In the genomic region with DNA sequence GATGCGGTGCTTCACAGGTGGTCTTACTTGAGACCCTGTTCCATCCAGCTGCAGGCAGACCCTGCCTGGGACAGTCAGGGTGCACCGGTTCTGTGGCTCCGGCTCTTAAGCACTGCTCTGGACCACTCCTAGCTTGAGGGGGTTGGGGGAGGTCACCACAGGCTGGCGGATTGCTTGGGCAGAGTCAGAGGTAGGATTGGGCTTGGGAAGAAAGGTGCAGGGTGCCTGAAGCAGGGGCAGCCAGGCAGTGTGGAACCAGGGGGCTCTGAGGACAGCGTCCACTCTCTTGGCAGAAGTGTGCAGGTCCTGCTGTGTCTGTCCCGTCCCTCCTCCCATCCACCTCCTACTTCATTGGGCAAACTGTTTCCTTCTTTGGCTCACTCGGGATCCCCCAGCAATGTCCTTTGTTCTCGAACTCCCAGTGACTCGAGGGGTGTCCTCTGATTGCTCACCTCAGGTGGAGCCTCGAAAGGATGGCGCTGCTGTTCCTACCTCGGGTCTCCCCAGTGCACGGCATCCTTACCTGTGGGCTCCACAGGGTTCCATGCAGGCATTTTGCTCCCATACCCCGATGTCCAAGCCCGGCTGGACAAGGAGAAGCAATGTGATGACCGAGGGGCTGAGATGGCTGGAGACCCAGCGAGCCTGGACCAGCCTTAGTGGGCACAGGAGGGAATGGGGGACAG, we compare ENCODE assay signal across 9 cellular contexts. TPM values are rescaled to one million over a fixed set of nuclear protein-coding genes. Genes with fewer than 3 reads are reported as not detected.
A peak's percentile ranks its signal among the peaks of the same experiment; 100 is the strongest.
DNase-seq lines count a peak whose midpoint lies in the region; ATAC-seq, FAIRE-seq and TF ChIP-seq lines count a peak whose summit lies in the region.
"Had no signal": no experiment of that assay in that cellular context is flagged by ENCODE, and none has a peak within 500 bp of the region (broad histone marks: within the 10 kb centered on the region; RNA-seq: fewer than 3 reads in every experiment).

No MANE protein-coding gene starts in this region.

- ATAC-seq in activated T-cell treated with anti-CD3 and anti-CD28 coated beads, Interleukin-2, amount 50 U/mL, for 4 hours, result no peak
- no peak for ATAC-seq in thoracic aorta (ENCODE audit: insufficient number of reproducible peaks, low FRiP score, low read depth)
- no peak for ATAC-seq in GM21447 (IDR thresholded peaks at IDR 0.05; ENCODE audit: unreplicated experiment)
- no peak for ATAC-seq in HG02885 (IDR thresholded peaks at IDR 0.05; ENCODE audit: poor library complexity, unreplicated experiment)

- H3K9ac ChIP-seq in astrocyte (ENCODE audit: low read length), result peak overlapping the region; percentile 91
- no peak overlapping the region for H3K9ac ChIP-seq in liver (ENCODE audit: low read depth in 1 of 2, low read length in 2 of 2)

- H2AFZ ChIP-seq in astrocyte (ENCODE audit: low read depth, low read length), result no peak overlapping the region

- H3K27ac Mint-ChIP-seq in astrocyte (ENCODE audit: unreplicated experiment), result peak overlapping the region; percentile 26

- H3K4me3 ChIP-seq in astrocyte (ENCODE audit: insufficient read depth, low read depth, low read length), result peak overlapping the region; percentile 80
- peak overlapping the region in 2 of 3 donors; percentile 83 to 86 for H3K4me3 ChIP-seq in liver (ENCODE audit: low read depth in 1 of 3, low read length in 3 of 3)
- H3K4me3 ChIP-seq in thoracic aorta, result peak overlapping the region; percentile 87

- no peak for TF ChIP-seq RAD21 in liver (IDR thresholded peaks at IDR 0.05)

- in situ Hi-C loops in ACHN (cut with HindIII; ENCODE audit: low pct_ligation_motif_present, low pct_unique_long_range_greater_than_20kb, low sequenced_read_pairs), result no loop called here

- H3K27ac ChIP-seq in astrocyte (ENCODE audit: low read depth, low read length), result no peak overlapping the region
- no peak overlapping the region for H3K27ac ChIP-seq in liver (ENCODE audit: low read depth in 1 of 2, low read length in 2 of 2)
- peak overlapping the region in 1 of 2 donors; percentile 49 for H3K27ac ChIP-seq in thoracic aorta

- H3K4me1 ChIP-seq in astrocyte (ENCODE audit: insufficient read depth, low read length) (peaks cover 17% of the 10 kb centered on the region), liver (ENCODE audit: control insufficient read depth in 4 of 4, insufficient read depth in 4 of 4, low read length in 3 of 4) (peaks cover 14 to 30% (median 18%) of the 10 kb centered on the region in 4 donors), thoracic aorta (ENCODE audit: control insufficient read depth in 1 of 2, low read depth in 2 of 2) (peaks cover 25 to 44% of the 10 kb centered on the region in 2 donors)

- H3K79me2 ChIP-seq in astrocyte (ENCODE audit: insufficient read depth, low read length), result peaks cover 47% of the 10 kb centered on the region

- H3K4me3 Mint-ChIP-seq in activated T-cell treated with anti-CD3 and anti-CD28 coated beads, Interleukin-2, amount 50 U/mL, for 4 hours, result peak overlapping the region; percentile 83
- peak overlapping the region; percentile 86 for H3K4me3 Mint-ChIP-seq in astrocyte (ENCODE audit: unreplicated experiment)

- peaks cover 55% of the 10 kb centered on the region for H4K20me1 ChIP-seq in astrocyte (ENCODE audit: insufficient read depth, low read length)

- no peaks in the 10 kb centered on the region for H3K27me3 ChIP-seq in astrocyte (ENCODE audit: insufficient read depth, low read length)
- H3K27me3 ChIP-seq in liver (ENCODE audit: control insufficient read depth in 4 of 4, insufficient read depth in 4 of 4, low read length in 3 of 4), result no peaks in the 10 kb centered on the region
- H3K27me3 ChIP-seq in thoracic aorta (replicated peaks; ENCODE audit: insufficient read depth), result no peaks in the 10 kb centered on the region

- no peaks in the 10 kb centered on the region for H3K27me3 Mint-ChIP-seq in activated T-cell treated with anti-CD3 and anti-CD28 coated beads, Interleukin-2, amount 50 U/mL, for 4 hours (ENCODE audit: low read depth)
- no peaks in the 10 kb centered on the region for H3K27me3 Mint-ChIP-seq in astrocyte (ENCODE audit: low read depth, unreplicated experiment)

- no peak for TF ChIP-seq CTCF in astrocyte (IDR thresholded peaks at IDR 0.05; ENCODE audit: insufficient read depth, low read depth, low read length)
- TF ChIP-seq CTCF in liver (IDR thresholded peaks at IDR 0.05; ENCODE audit: low read depth, low read length, missing input control), result no peak
- TF ChIP-seq CTCF in thoracic aorta (IDR thresholded peaks at IDR 0.05), result no peak

- H3K9me3 ChIP-seq in astrocyte (ENCODE audit: insufficient read depth, low read depth, low read length) (no peaks in the 10 kb centered on the region), liver (ENCODE audit: control insufficient read depth in 4 of 4, low read length in 3 of 4) (no peaks in the 10 kb centered on the region), thoracic aorta (no peaks in the 10 kb centered on the region)

- H3K36me3 ChIP-seq in astrocyte (ENCODE audit: insufficient read depth, low read length) (no peaks in the 10 kb centered on the region), liver (ENCODE audit: control insufficient read depth in 4 of 4, insufficient read depth in 3 of 4, low read depth in 1 of 4, low read length in 3 of 4) (peaks cover 0 to 4% (median 0%) of the 10 kb centered on the region in 4 donors), thoracic aorta (no peaks in the 10 kb centered on the region)

- WGBS in liver, result 87% methylated on average over 17 of the region's 17 CpGs

- no peak for DNase-seq in activated T-cell treated with anti-CD3 and anti-CD28 coated beads, Interleukin-2, amount 50 U/mL, for 4 hours
- DNase-seq in activated T-cell treated with anti-CD3 and anti-CD28 coated beads, Interleukin-2, amount 50 U/mL, for 1 hour, result no peak
- DNase-seq in astrocyte (ENCODE audit: low read depth) (no peak), thoracic aorta (ENCODE audit: low spot score) (no peak), ACHN (no peak)

- no peaks in the 10 kb centered on the region for H3K36me3 Mint-ChIP-seq in activated T-cell treated with anti-CD3 and anti-CD28 coated beads, Interleukin-2, amount 50 U/mL, for 4 hours (ENCODE audit: insufficient read depth)
- peaks cover 19% of the 10 kb centered on the region for H3K36me3 Mint-ChIP-seq in astrocyte (ENCODE audit: low read depth, unreplicated experiment)

- H3K4me1 Mint-ChIP-seq in activated T-cell treated with anti-CD3 and anti-CD28 coated beads, Interleukin-2, amount 50 U/mL, for 4 hours (ENCODE audit: low read depth), result peaks cover 30% of the 10 kb centered on the region
- H3K4me1 Mint-ChIP-seq in astrocyte (ENCODE audit: low read depth, unreplicated experiment), result peaks cover 16% of the 10 kb centered on the region

- H3K9me3 Mint-ChIP-seq in activated T-cell treated with anti-CD3 and anti-CD28 coated beads, Interleukin-2, amount 50 U/mL, for 4 hours, result no peaks in the 10 kb centered on the region
- no peaks in the 10 kb centered on the region for H3K9me3 Mint-ChIP-seq in astrocyte (ENCODE audit: unreplicated experiment)

- no peak for FAIRE-seq in astrocyte (lab: Jason Lieb, UNC)
- FAIRE-seq: D721Med had no signal

- peak overlapping the region; percentile 100 for H3K4me2 ChIP-seq in astrocyte (ENCODE audit: low read length)

TF ChIP-seq in liver, 16 proteins besides CTCF, POLR2A, EP300 and RAD21:
- TF ChIP-seq TAF1 (conservative IDR thresholded peaks at IDR 0.05), result no peak
- TF ChIP-seq, protein P1, sequence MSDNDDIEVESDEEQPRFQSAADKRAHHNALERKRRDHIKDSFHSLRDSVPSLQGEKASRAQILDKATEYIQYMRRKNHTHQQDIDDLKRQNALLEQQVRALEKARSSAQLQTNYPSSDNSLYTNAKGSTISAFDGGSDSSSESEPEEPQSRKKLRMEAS (IDR thresholded peaks at IDR 0.05), result no peak
- TF ChIP-seq SP1 (IDR thresholded peaks at IDR 0.05), result no peak
- TF ChIP-seq, protein P2, sequence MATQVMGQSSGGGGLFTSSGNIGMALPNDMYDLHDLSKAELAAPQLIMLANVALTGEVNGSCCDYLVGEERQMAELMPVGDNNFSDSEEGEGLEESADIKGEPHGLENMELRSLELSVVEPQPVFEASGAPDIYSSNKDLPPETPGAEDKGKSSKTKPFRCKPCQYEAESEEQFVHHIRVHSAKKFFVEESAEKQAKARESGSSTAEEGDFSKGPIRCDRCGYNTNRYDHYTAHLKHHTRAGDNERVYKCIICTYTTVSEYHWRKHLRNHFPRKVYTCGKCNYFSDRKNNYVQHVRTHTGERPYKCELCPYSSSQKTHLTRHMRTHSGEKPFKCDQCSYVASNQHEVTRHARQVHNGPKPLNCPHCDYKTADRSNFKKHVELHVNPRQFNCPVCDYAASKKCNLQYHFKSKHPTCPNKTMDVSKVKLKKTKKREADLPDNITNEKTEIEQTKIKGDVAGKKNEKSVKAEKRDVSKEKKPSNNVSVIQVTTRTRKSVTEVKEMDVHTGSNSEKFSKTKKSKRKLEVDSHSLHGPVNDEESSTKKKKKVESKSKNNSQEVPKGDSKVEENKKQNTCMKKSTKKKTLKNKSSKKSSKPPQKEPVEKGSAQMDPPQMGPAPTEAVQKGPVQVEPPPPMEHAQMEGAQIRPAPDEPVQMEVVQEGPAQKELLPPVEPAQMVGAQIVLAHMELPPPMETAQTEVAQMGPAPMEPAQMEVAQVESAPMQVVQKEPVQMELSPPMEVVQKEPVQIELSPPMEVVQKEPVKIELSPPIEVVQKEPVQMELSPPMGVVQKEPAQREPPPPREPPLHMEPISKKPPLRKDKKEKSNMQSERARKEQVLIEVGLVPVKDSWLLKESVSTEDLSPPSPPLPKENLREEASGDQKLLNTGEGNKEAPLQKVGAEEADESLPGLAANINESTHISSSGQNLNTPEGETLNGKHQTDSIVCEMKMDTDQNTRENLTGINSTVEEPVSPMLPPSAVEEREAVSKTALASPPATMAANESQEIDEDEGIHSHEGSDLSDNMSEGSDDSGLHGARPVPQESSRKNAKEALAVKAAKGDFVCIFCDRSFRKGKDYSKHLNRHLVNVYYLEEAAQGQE (IDR thresholded peaks at IDR 0.05), result no peak
- no peak for TF ChIP-seq EGR1 (IDR thresholded peaks at IDR 0.05; ENCODE audit: low read depth in 2 of 2)
- TF ChIP-seq FOXA1 (IDR thresholded peaks at IDR 0.05), result no peak

RNA-seq across cellular contexts. Expression of a gene that starts 1.8 kb away (rescaled TPM):
- 100 to 1,000 TPM; 101 to 114 (median 106) TPM for total RNA-seq in activated T-cell treated with anti-CD3 and anti-CD28 coated beads, Interleukin-2, amount 50 U/mL, for 4 hours
- 159 and 180 TPM in 2 replicates for total RNA-seq in astrocyte
- total RNA-seq in liver, result 100 to 1,000 TPM in 1 of 2 donors, 10 to 100 TPM in 1; 20.5 to 104 TPM
- polyA plus RNA-seq in liver, result 10 to 100 TPM; 34.7 to 35.0 TPM
- total RNA-seq in thoracic aorta, result 10 to 100 TPM; 52.4 to 64.7 TPM

RNA-seq across cellular contexts. Expression of a gene that starts 55.4 kb away (rescaled TPM):
- 10 to 100 TPM; 17.7 to 26.9 (median 24.5) TPM for total RNA-seq in activated T-cell treated with anti-CD3 and anti-CD28 coated beads, Interleukin-2, amount 50 U/mL, for 4 hours
- total RNA-seq in astrocyte, result 22.5 and 27.7 TPM in 2 replicates
- 1 to 10 TPM; 3.8 to 7.7 TPM for total RNA-seq in liver
- polyA plus RNA-seq in liver, result 10 to 100 TPM; 59.8 to 62.4 TPM
- 1 to 10 TPM; 2.3 to 8.4 TPM for total RNA-seq in thoracic aorta
